Comparison of ENCODE assay signal across 28 cellular contexts in genomic region chr9:72823971-72824370, GRCh38.
"Had no signal": no experiment of that assay in that cellular context is flagged by ENCODE, and none has a peak within 500 bp of the region (broad histone marks: within the 10 kb centered on the region; RNA-seq: fewer than 3 reads in every experiment).

No MANE protein-coding gene starts in this region.

- H3K27ac Mint-ChIP-seq: dendritic cell treated with granulocyte-macrophage colony-stimulating factor and Interleukin-4, amounts not matched to agents 40 ng/mL and 50 ng/mL, for 4 days; effector memory CD8-positive, alpha-beta T cell; endodermal cell had no signal

- H3K4me1 ChIP-seq: colonic mucosa, gastroesophageal sphincter had no signal

- H3K4me3 Mint-ChIP-seq: dendritic cell treated with granulocyte-macrophage colony-stimulating factor and Interleukin-4, amounts not matched to agents 40 ng/mL and 50 ng/mL, for 4 days; effector memory CD8-positive, alpha-beta T cell; endodermal cell had no signal

- H3K9me3 Mint-ChIP-seq: dendritic cell treated with granulocyte-macrophage colony-stimulating factor and Interleukin-4, amounts not matched to agents 40 ng/mL and 50 ng/mL, for 4 days; effector memory CD8-positive, alpha-beta T cell; endodermal cell had no signal

- H3K9me3 ChIP-seq: colonic mucosa, esophagus muscularis mucosa, esophagus squamous epithelium, gastrocnemius medialis, gastroesophageal sphincter, heart right ventricle had no signal

- H3K4me3 ChIP-seq: colonic mucosa, coronary artery, dorsolateral prefrontal cortex, esophagus muscularis mucosa, esophagus squamous epithelium, gastrocnemius medialis, gastroesophageal sphincter, heart right ventricle had no signal

- H3K27me3 ChIP-seq: colonic mucosa, dorsolateral prefrontal cortex, esophagus muscularis mucosa, esophagus squamous epithelium, gastrocnemius medialis, gastroesophageal sphincter, heart right ventricle had no signal

- H3K36me3 ChIP-seq: colonic mucosa, esophagus muscularis mucosa, esophagus squamous epithelium, gastrocnemius medialis, gastroesophageal sphincter, heart right ventricle had no signal

- ATAC-seq: effector memory CD8-positive, alpha-beta T cell; esophagus mucosa; foreskin keratinocyte; gastrocnemius medialis; gastroesophageal sphincter; heart right ventricle had no signal

- H3K27ac ChIP-seq: colonic mucosa, coronary artery, dorsolateral prefrontal cortex, epithelial cell of prostate, esophagus muscularis mucosa, foreskin keratinocyte, gastrocnemius medialis, gastroesophageal sphincter, heart right ventricle had no signal

- FAIRE-seq: colon, endometrium, endothelial cell of umbilical vein, frontal cortex had no signal

- DNase-seq: colonic mucosa; cortex of kidney; dermis blood vessel endothelial cell; dorsolateral prefrontal cortex; effector CD4-positive, alpha-beta T cell; effector CD8-positive, alpha-beta T cell; effector memory CD4-positive, alpha-beta T cell; effector memory CD8-positive, alpha-beta T cell; endodermal cell; erythroblast; esophagus squamous epithelium; foreskin fibroblast; foreskin keratinocyte; foreskin melanocyte; gastrocnemius medialis; glutamatergic neuron; head of caudate nucleus; heart right ventricle had no signal
